Comparison of ENCODE assay signal across 1 cellular context in genomic region chr7:73833251-73833919, GRCh38.
TF ChIP-seq lines count a peak whose summit lies in the region.

No MANE protein-coding gene starts in this region.

TF ChIP-seq in Ishikawa, 13 proteins besides CTCF, POLR2A, EP300 and RAD21:
- peak; percentile 64 for TF ChIP-seq REST (IDR thresholded peaks at IDR 0.05; ENCODE audit: low read depth)
- TF ChIP-seq USF1 (IDR thresholded peaks at IDR 0.05): no peak
- TF ChIP-seq YY1 (IDR thresholded peaks at IDR 0.05; ENCODE audit: low read depth): no peak
- TF ChIP-seq NFIC (IDR thresholded peaks at IDR 0.05): no peak
- TF ChIP-seq CREB1 (IDR thresholded peaks at IDR 0.05; ENCODE audit: low read depth): no peak
- no peak for TF ChIP-seq FOXM1 (IDR thresholded peaks at IDR 0.05; ENCODE audit: borderline replicate concordance, low read depth)
- 0 out of 2 replicates have a peak, but pooled peaks have one; percentile 43 for TF ChIP-seq TEAD4 (IDR thresholded peaks at IDR 0.05)
- no peak for TF ChIP-seq TAF1 (IDR thresholded peaks at IDR 0.05; ENCODE audit: low read depth)
- no peak for TF ChIP-seq EGR1 (IDR thresholded peaks at IDR 0.05)
- TF ChIP-seq ZBTB7A (IDR thresholded peaks at IDR 0.05; ENCODE audit: low read depth): peak; percentile 49; the same call in 1 of the 2 replicates
- TF ChIP-seq CEBPB (IDR thresholded peaks at IDR 0.05): no peak
- TF ChIP-seq MAX (IDR thresholded peaks at IDR 0.05): 0 out of 2 replicates have a peak, but pooled peaks have one; percentile 29
- peak; percentile 22; the same call in 1 of the 2 replicates for TF ChIP-seq TCF12 (IDR thresholded peaks at IDR 0.05; ENCODE audit: low read depth)
TF ChIP-seq in Ishikawa: peak in this region for 5.
